16 cellular contexts compared by ENCODE assay signal in the genomic region with DNA sequence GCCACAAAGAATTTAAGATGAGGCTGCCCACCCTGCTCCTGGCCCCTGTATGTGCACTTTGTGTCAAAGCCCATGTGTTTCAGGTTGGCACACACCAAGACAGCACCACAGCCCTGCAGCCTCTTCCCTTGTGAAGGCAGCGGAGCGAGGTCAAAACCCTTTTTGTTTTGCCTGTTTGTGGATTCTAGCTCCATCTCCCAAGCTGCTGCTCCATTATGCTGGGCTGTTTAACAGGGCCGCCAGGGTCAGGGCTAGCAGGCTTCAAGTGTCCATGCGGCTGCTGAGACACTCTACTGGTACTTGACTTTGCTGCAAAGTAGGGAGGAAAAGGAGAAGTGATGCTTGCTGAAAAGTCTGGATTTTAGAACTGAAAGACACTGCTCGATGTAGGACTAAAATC.
A peak's percentile ranks its signal among the peaks of the same experiment; 100 is the strongest.
DNase-seq lines count a peak whose midpoint lies in the region; ATAC-seq and TF ChIP-seq lines count a peak whose summit lies in the region.
"Had no signal": no experiment of that assay in that cellular context is flagged by ENCODE, and none has a peak within 500 bp of the region (broad histone marks: within the 10 kb centered on the region; RNA-seq: fewer than 3 reads in every experiment).

No MANE protein-coding gene starts in this region.

- no peak for TF ChIP-seq CTCF in WTC11 (IDR thresholded peaks at IDR 0.05)
- no peak for TF ChIP-seq CTCF in GM20000 (IDR thresholded peaks at IDR 0.05; ENCODE audit: extremely low read depth, missing control alignments)

- POLR2A ChIA-PET in WTC11 (lab: Charles Lee) = no interaction called here

- CTCF ChIA-PET in WTC11 (lab: Charles Lee) = no interaction called here

- H3K4me1 Mint-ChIP-seq in WTC11 = peaks cover 64% of the 10 kb centered on the region
- H3K4me1 Mint-ChIP-seq: central memory CD8-positive, alpha-beta T cell had no signal

- H3K27ac Mint-ChIP-seq in WTC11 = peak overlapping the region; percentile 88

- peak; percentile 73 for ATAC-seq in WTC11
- no peak for ATAC-seq in SK-N-SH treated with all-trans-retinoic acid at 6 μM for 48 hours
- ATAC-seq: upper lobe of right lung had no signal

- H3K36me3 Mint-ChIP-seq in WTC11 = peaks cover 6% of the 10 kb centered on the region; the same call in 1 of the 2 replicates

- no peak overlapping the region for H3K4me3 Mint-ChIP-seq in WTC11
- H3K4me3 Mint-ChIP-seq: central memory CD8-positive, alpha-beta T cell had no signal

- DNase-seq in C1 segment of cervical spinal cord (lab: John Stamatoyannopoulos, UW) (peak in 8 of 14 donors; percentile 16 to 53 (median 33)), NCI-H187 (lab: John Stamatoyannopoulos, UW) (peak; percentile 42 to 65), WTC11 (ENCODE audit: low spot score) (peak; percentile 47), iPS-NIHi11 (ENCODE audit: low spot score) (peak; percentile 44), SK-N-DZ (ENCODE audit: low spot score) (no peak), HPDE6-E6E7 (ENCODE audit: extremely low spot score) (no peak), GM20000 (ENCODE audit: low spot score) (no peak)
- DNase-seq: ACHN; activated naive CD4-positive, alpha-beta T cell treated with Interleukin-2 at 50 U/mL for 16 hours; KBM-7; mesenchymal stem cell; stimulated activated CD8-positive, alpha-beta memory T cell treated with anti-CD3 and anti-CD28 coated beads, Interleukin-4, amount 100 ng/mL, for 48 hours; T-helper 9 cell; upper lobe of right lung had no signal

- H3K27me3 Mint-ChIP-seq in WTC11 (ENCODE audit: low read depth) = no peaks in the 10 kb centered on the region
- H3K27me3 Mint-ChIP-seq: central memory CD8-positive, alpha-beta T cell had no signal

- H3K9me3 Mint-ChIP-seq in WTC11 = no peaks in the 10 kb centered on the region
- H3K9me3 Mint-ChIP-seq: central memory CD8-positive, alpha-beta T cell had no signal

TF ChIP-seq in WTC11, 78 proteins besides CTCF, POLR2A, EP300 and RAD21:
- TF ChIP-seq, protein P1, sequence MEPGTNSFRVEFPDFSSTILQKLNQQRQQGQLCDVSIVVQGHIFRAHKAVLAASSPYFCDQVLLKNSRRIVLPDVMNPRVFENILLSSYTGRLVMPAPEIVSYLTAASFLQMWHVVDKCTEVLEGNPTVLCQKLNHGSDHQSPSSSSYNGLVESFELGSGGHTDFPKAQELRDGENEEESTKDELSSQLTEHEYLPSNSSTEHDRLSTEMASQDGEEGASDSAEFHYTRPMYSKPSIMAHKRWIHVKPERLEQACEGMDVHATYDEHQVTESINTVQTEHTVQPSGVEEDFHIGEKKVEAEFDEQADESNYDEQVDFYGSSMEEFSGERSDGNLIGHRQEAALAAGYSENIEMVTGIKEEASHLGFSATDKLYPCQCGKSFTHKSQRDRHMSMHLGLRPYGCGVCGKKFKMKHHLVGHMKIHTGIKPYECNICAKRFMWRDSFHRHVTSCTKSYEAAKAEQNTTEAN (CRISPR knock-in tag; IDR thresholded peaks at IDR 0.05) = no peak

TF ChIP-seq in SK-N-SH treated with all-trans-retinoic acid at 6 μM for 48 hours, 23 proteins besides CTCF, POLR2A, EP300 and RAD21:
- TF ChIP-seq ZNF70 (CRISPR knock-in tag; IDR thresholded peaks at IDR 0.05) = no peak

Comparison
In these comparisons a context has a peak if more than half of its experiments do, and no peak if none do; other contexts are left out.
1. DNase-seq: peak in C1 segment of cervical spinal cord (8 of 14), NCI-H187 (2 of 2), WTC11 (single experiment) and iPS-NIHi11 (single experiment); none in SK-N-DZ (single experiment), HPDE6-E6E7 (single experiment) and GM20000 (single experiment).